In the genomic region with DNA sequence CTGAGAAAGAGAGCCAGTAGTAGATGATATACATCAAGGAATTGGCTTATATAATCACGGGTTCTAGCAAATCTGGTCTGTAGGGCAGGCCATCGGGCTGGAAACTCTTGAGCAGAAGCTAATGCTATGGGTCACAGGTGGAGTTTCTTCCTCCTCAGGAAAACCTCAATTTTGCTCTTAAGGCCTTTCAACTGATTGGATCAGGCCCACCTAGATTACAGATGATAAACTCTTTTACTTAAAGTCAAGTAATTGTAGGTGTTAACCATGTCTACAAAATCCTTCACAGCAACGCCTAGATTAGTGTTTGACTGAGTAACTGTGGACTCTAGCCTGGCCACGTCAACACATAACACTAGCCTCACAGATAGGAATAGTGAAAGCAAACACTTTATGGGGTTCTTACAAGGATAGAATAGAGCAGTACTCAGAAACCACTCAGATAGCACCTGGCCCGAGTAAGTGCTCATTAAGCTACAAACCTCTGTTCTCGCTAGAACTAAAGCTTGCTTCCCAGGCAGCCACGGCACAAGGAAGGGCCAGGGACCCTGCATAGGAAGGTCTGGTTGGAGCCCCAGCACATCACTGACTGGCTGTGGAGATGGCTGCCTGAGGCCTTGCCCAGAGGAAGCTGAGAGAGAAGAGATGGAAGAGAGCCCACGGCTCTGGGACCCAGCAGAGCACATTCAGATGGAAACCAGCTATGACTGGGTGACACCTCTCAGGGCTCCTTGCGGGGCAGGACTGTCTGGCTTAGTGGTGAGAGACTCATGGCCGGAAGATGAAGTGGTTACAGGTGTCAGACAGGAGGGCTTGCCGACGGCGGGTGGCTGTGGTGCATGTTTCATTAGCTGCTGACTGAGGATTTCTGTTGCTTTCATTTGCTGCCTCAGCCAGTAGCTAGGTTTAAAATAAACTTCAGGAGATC, we compare ENCODE assay signal across 8 cellular contexts.
DNase-seq lines count a peak whose midpoint lies in the region; ATAC-seq, FAIRE-seq and TF ChIP-seq lines count a peak whose summit lies in the region.

No MANE protein-coding gene starts in this region.

- DNase-seq in GM12891 (ENCODE audit: insufficient read length, low spot score) (peak; percentile 75), DMS114 treated with DMSO at 0.1 percent for 48 hours (lab: John Stamatoyannopoulos, UW; ENCODE audit: unreplicated experiment) (no peak), NOMO-1 treated with DMSO at 0.1 percent for 48 hours (lab: John Stamatoyannopoulos, UW; ENCODE audit: unreplicated experiment) (no peak), NCI-H226 (no peak)
- peak; percentile 93 for DNase-seq in NK-92 treated with Interleukin-12 subunit alpha and Interleukin-12 subunit beta, amount 100 ng/mL, for 24 hours (lab: John Stamatoyannopoulos, UW)
- peak; percentile 14 to 31 (median 23) for DNase-seq in activated naive CD4-positive, alpha-beta T cell (lab: John Stamatoyannopoulos, UW)
- DNase-seq in stimulated activated CD8-positive, alpha-beta memory T cell treated with anti-CD3 and anti-CD28 coated beads, Interleukin-15, amount 100 ng/mL, for 1 hour (ENCODE audit: low read depth) = peak; percentile 29

- peak; percentile 98 for FAIRE-seq in GM12891 (lab: Jason Lieb, UNC)

- ATAC-seq in HG02588 (IDR thresholded peaks at IDR 0.05; ENCODE audit: unreplicated experiment) = peak; percentile 98

- TF ChIP-seq POLR2A in GM12891 (IDR thresholded peaks at IDR 0.05; ENCODE audit: low read depth, low read length) = no peak

TF ChIP-seq in GM12891, 5 proteins besides CTCF, POLR2A, EP300 and RAD21:
- TF ChIP-seq PAX5 (IDR thresholded peaks at IDR 0.05; ENCODE audit: insufficient read depth, low read length, severe bottlenecking) = no peak
- no peak for TF ChIP-seq POU2F2 (IDR thresholded peaks at IDR 0.05; ENCODE audit: low read depth, low read length)
- no peak for TF ChIP-seq TAF1 (IDR thresholded peaks at IDR 0.05; ENCODE audit: low read depth, low read length)
- TF ChIP-seq POLR2AphosphoS5 (IDR thresholded peaks at IDR 0.05; ENCODE audit: low read depth, low read length) = no peak
- TF ChIP-seq SPI1 (IDR thresholded peaks at IDR 0.05; ENCODE audit: low read depth, low read length) = no peak

Comparison
In these comparisons a context has a peak if more than half of its experiments do, and no peak if none do; other contexts are left out.
1. DNase-seq: peak in GM12891 (single experiment), NK-92 treated with Interleukin-12 subunit alpha and Interleukin-12 subunit beta, amount 100 ng/mL, for 24 hours (single experiment), activated naive CD4-positive, alpha-beta T cell (4 of 4) and stimulated activated CD8-positive, alpha-beta memory T cell treated with anti-CD3 and anti-CD28 coated beads, Interleukin-15, amount 100 ng/mL, for 1 hour (single experiment); none in DMS114 treated with DMSO at 0.1 percent for 48 hours (single experiment), NOMO-1 treated with DMSO at 0.1 percent for 48 hours (single experiment) and NCI-H226 (single experiment).